Comparison of ENCODE assay signal across 11 cellular contexts in the genomic region with DNA sequence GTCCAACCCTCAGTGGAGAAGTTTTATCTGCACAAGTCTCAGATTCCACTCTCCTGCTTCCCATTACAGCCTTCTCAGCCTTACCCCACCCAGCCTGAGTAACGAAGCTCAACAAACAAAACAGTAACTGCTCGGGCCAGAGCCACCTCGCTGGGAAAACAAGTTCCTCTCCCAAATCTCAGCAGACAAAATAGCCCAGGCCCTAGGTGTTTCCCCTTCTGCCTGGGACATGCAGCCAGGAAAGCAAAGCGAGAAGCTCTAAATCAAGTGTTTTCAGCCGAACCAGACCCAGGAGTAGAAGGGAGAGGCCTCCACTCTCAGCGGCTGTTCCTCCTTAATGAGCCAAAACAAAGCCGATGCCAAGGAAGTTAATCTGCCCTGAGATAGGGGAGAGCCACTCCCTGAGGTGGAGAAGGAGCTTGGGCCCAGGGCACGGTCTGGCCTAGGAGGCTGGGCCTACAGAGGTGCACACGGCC. TPM values are rescaled to one million over a fixed set of nuclear protein-coding genes. Genes with fewer than 3 reads are reported as not detected.
DNase-seq lines count a peak whose midpoint lies in the region; ATAC-seq and TF ChIP-seq lines count a peak whose summit lies in the region.
"Had no signal": no experiment of that assay in that cellular context is flagged by ENCODE, and none has a peak within 500 bp of the region (broad histone marks: within the 10 kb centered on the region; RNA-seq: fewer than 3 reads in every experiment).

No MANE protein-coding gene starts in this region.

- H3K4me2 ChIP-seq in mesenchymal stem cell (ENCODE audit: low read length, poor library complexity, severe bottlenecking), result no peak overlapping the region

- peak overlapping the region; percentile 86 to 94 for H2BK12ac ChIP-seq in mesenchymal stem cell (ENCODE audit: low read length in 2 of 2)

- H3K36me3 ChIP-seq in duodenal mucosa (ENCODE audit: control insufficient read depth in 1 of 2, insufficient read depth in 2 of 2, low read length in 2 of 2) (no peaks in the 10 kb centered on the region), mesenchymal stem cell (ENCODE audit: control insufficient read depth in 1 of 2, insufficient read depth in 2 of 2, low read depth in 1 of 2, low read length in 2 of 2) (no peaks in the 10 kb centered on the region)

- H3K4me3 Mint-ChIP-seq in type B pancreatic cell, result peak overlapping the region; percentile 19
- H3K4me3 Mint-ChIP-seq in T-helper 2 cell treated with Interferon-gamma antibody and Interleukin-4, amounts not matched to agents 5 μg/mL and 100 μg/mL, for 36 hours, result no peak overlapping the region
- H3K4me3 Mint-ChIP-seq: IgD-negative memory B cell had no signal

- no peak overlapping the region for H2BK120ac ChIP-seq in mesenchymal stem cell (ENCODE audit: low read depth, low read length)

- H3K4me1 Mint-ChIP-seq in type B pancreatic cell (ENCODE audit: unreplicated experiment), result peaks cover 34% of the 10 kb centered on the region
- H3K4me1 Mint-ChIP-seq in T-helper 2 cell treated with Interferon-gamma antibody and Interleukin-4, amounts not matched to agents 5 μg/mL and 100 μg/mL, for 36 hours (ENCODE audit: low read depth), result peaks cover 18% of the 10 kb centered on the region

- H3K9me3 Mint-ChIP-seq in type B pancreatic cell, result no peaks in the 10 kb centered on the region
- peaks cover 6% of the 10 kb centered on the region for H3K9me3 Mint-ChIP-seq in T-helper 2 cell treated with Interferon-gamma antibody and Interleukin-4, amounts not matched to agents 5 μg/mL and 100 μg/mL, for 36 hours

- H3K14ac ChIP-seq in mesenchymal stem cell (ENCODE audit: low read length in 2 of 2), result peak overlapping the region in 1 of 2 experiments; percentile 88

- no peak overlapping the region for H2BK15ac ChIP-seq in mesenchymal stem cell (ENCODE audit: low read depth, poor library complexity, severe bottlenecking)

- H3K36me3 Mint-ChIP-seq in type B pancreatic cell, result no peaks in the 10 kb centered on the region
- peaks cover 5% of the 10 kb centered on the region for H3K36me3 Mint-ChIP-seq in T-helper 2 cell treated with Interferon-gamma antibody and Interleukin-4, amounts not matched to agents 5 μg/mL and 100 μg/mL, for 36 hours (ENCODE audit: low read depth)
- H3K36me3 Mint-ChIP-seq: IgD-negative memory B cell had no signal

- peak overlapping the region; percentile 17 for H3K27ac ChIP-seq in duodenal mucosa (ENCODE audit: low read depth, low read length)
- peak overlapping the region; percentile 9 for H3K27ac ChIP-seq in mesenchymal stem cell (ENCODE audit: low read length, poor library complexity, severe bottlenecking)

- no peak overlapping the region for H2AFZ ChIP-seq in mesenchymal stem cell (ENCODE audit: low read depth, low read length)

- no peaks in the 10 kb centered on the region for H3K9me3 ChIP-seq in duodenal mucosa (ENCODE audit: control insufficient read depth in 1 of 2, low read length in 2 of 2)
- H3K9me3 ChIP-seq in mesenchymal stem cell (ENCODE audit: control insufficient read depth, low read length), result peaks cover 6% of the 10 kb centered on the region

- H2AK5ac ChIP-seq in mesenchymal stem cell (ENCODE audit: low read length, severe bottlenecking), result peak overlapping the region; percentile 61

- 62% methylated on average over 9 of the region's 9 CpGs for WGBS in mesenchymal stem cell

- peak overlapping the region; percentile 95 for H4K8ac ChIP-seq in mesenchymal stem cell (ENCODE audit: low read length)

- no peak overlapping the region for H3K4me3 ChIP-seq in duodenal mucosa (ENCODE audit: low read depth in 1 of 2, low read length in 2 of 2)
- H3K4me3 ChIP-seq in mesenchymal stem cell (ENCODE audit: insufficient read depth in 1 of 2, low read depth in 1 of 2, low read length in 2 of 2), result peak overlapping the region in 1 of 2 experiments; percentile 43

- H4K91ac ChIP-seq in mesenchymal stem cell (ENCODE audit: low read length), result peak overlapping the region; percentile 92

- no peak for TF ChIP-seq CTCF in type B pancreatic cell (conservative IDR thresholded peaks at IDR 0.05)

- H3K79me1 ChIP-seq in mesenchymal stem cell (replicated peaks; ENCODE audit: low read length, poor library complexity, severe bottlenecking), result no peaks in the 10 kb centered on the region

- H3K9ac ChIP-seq in duodenal mucosa (ENCODE audit: low read depth in 1 of 2, low read length in 2 of 2) (peak overlapping the region in 1 of 2 donors; percentile 0), mesenchymal stem cell (ENCODE audit: low read length) (peak overlapping the region; percentile 87)

- H3K27me3 ChIP-seq in duodenal mucosa (ENCODE audit: control insufficient read depth in 1 of 2, insufficient read depth in 2 of 2, low read length in 2 of 2) (no peaks in the 10 kb centered on the region), mesenchymal stem cell (ENCODE audit: control insufficient read depth in 1 of 2, insufficient read depth in 1 of 2, low read length in 2 of 2) (no peaks in the 10 kb centered on the region)

- H2BK5ac ChIP-seq in mesenchymal stem cell (ENCODE audit: low read depth, low read length, poor library complexity, severe bottlenecking), result no peak overlapping the region

- peak overlapping the region; percentile 75 to 93 for H3K4ac ChIP-seq in mesenchymal stem cell (ENCODE audit: low read depth in 1 of 2, low read length in 2 of 2)

- ATAC-seq in GM21515 (IDR thresholded peaks at IDR 0.05; ENCODE audit: unreplicated experiment), result no peak

- peak; percentile 70 for DNase-seq in LoVo (ENCODE audit: low spot score)
- DNase-seq in mesenchymal stem cell, result peak; percentile 66
- DNase-seq in type B pancreatic cell (ENCODE audit: extremely low spot score, unreplicated experiment), result no peak
- DNase-seq in DMS79 treated with DMSO at 0.1 percent for 48 hours (lab: John Stamatoyannopoulos, UW), result no peak
- DNase-seq in T-helper 2 cell treated with Interferon-gamma antibody and Interleukin-4, amounts not matched to agents 5 μg/mL and 100 μg/mL, for 36 hours (ENCODE audit: low spot score), result no peak
- DNase-seq: erythroblast, NCI-H526, T-helper 9 cell had no signal

- H3K27me3 Mint-ChIP-seq in type B pancreatic cell, result no peaks in the 10 kb centered on the region
- no peaks in the 10 kb centered on the region for H3K27me3 Mint-ChIP-seq in T-helper 2 cell treated with Interferon-gamma antibody and Interleukin-4, amounts not matched to agents 5 μg/mL and 100 μg/mL, for 36 hours (ENCODE audit: low read depth)
- H3K27me3 Mint-ChIP-seq: IgD-negative memory B cell had no signal

- H3K4me1 ChIP-seq in duodenal mucosa (ENCODE audit: control insufficient read depth in 1 of 2, insufficient read depth in 2 of 2, low read length in 2 of 2) (peaks cover 20 to 41% of the 10 kb centered on the region in 2 donors), mesenchymal stem cell (ENCODE audit: control insufficient read depth, insufficient read depth, low read depth, low read length) (peaks cover 22% of the 10 kb centered on the region)

- H3K18ac ChIP-seq in mesenchymal stem cell (ENCODE audit: low read depth in 1 of 2, low read length in 2 of 2), result peak overlapping the region; percentile 84 to 94

- H3K27ac Mint-ChIP-seq in type B pancreatic cell, result peak overlapping the region; percentile 93
- H3K27ac Mint-ChIP-seq in T-helper 2 cell treated with Interferon-gamma antibody and Interleukin-4, amounts not matched to agents 5 μg/mL and 100 μg/mL, for 36 hours, result no peak overlapping the region
- H3K27ac Mint-ChIP-seq: IgD-negative memory B cell had no signal

- no peak overlapping the region for H3K23ac ChIP-seq in mesenchymal stem cell (ENCODE audit: low read length in 2 of 2)

RNA-seq across cellular contexts. Expression of a gene that starts 44.0 kb away (rescaled TPM):
- 10.2 TPM for polyA plus RNA-seq in mesenchymal stem cell (2013, experiment 1 of 2)
- 9.7 TPM for polyA plus RNA-seq in mesenchymal stem cell (2013, experiment 2 of 2)
- total RNA-seq in type B pancreatic cell (ENCODE audit: low replicate concordance), result 3.8 and 9.8 TPM in 2 replicates
- polyA plus RNA-seq: IgD-negative memory B cell had no signal

Comparison
In these comparisons a context has a peak if more than half of its experiments do, and no peak if none do; other contexts are left out.
1. DNase-seq: peak in LoVo (single experiment) and mesenchymal stem cell (single experiment); none in type B pancreatic cell (single experiment), DMS79 treated with DMSO at 0.1 percent for 48 hours (single experiment) and T-helper 2 cell treated with Interferon-gamma antibody and Interleukin-4, amounts not matched to agents 5 μg/mL and 100 μg/mL, for 36 hours (single experiment).